In the genomic region with DNA sequence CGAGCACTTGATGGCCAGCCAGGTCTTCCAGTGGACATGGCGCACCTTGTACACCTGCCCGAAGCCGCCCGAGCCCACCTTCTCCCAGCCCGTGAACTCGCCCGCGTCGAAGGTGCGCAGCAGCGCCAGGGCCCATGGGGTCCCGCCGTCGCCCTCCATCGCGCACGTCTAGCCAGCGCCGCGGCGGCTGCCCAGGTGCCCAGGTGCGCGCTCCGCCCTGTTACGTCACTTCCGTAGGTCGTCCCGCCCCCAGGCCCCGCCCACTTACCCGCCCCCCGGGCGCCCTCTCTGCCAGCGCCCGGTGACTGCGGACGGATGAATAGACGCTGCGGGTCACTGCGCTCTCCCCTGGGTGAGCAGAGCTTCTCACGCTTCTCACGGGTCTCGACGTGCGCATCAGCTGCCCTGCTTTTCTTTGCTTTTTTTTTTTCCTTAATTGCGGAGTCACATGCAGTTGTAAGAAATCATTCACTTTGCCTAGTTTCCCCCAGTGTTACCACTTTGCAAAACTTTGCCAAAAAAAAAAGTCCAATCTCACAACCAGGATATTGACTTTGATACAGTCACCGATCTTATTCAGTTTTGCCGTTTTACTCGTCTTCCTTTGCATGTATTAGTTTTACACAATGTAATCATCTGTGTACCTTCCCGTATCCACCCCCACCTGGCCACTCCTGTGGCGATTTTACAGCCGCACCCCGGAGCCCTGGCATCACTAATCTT, we compare ENCODE assay signal across 8 cellular contexts. TPM values are rescaled to one million over a fixed set of nuclear protein-coding genes. Genes with fewer than 3 reads are reported as not detected.
DNase-seq lines count a peak whose midpoint lies in the region; ATAC-seq and TF ChIP-seq lines count a peak whose summit lies in the region.

Gene RIPK4 (minus strand): TSS at position 170 of the 723 bp plus-strand sequence. CDS start 11 bp downstream, at position 159.

- no peak for ATAC-seq in GM21367 (IDR thresholded peaks at IDR 0.05; ENCODE audit: unreplicated experiment)

- no peaks in the 10 kb centered on the region for H3K36me3 Mint-ChIP-seq in dendritic cell treated with granulocyte-macrophage colony-stimulating factor and Interleukin-4, amounts not matched to agents 40 ng/mL and 50 ng/mL, for 4 days (ENCODE audit: low read depth)
- no peaks in the 10 kb centered on the region for H3K36me3 Mint-ChIP-seq in mesothelial cell of epicardium

- no peak for TF ChIP-seq CTCF in GM13976 (IDR thresholded peaks at IDR 0.05; ENCODE audit: borderline replicate concordance, control extremely low read depth, extremely low read depth, insufficient read depth, missing control alignments)
- no peak for TF ChIP-seq CTCF in mesothelial cell of epicardium (IDR thresholded peaks at IDR 0.05; ENCODE audit: unreplicated experiment)

- H3K9me3 Mint-ChIP-seq in dendritic cell treated with granulocyte-macrophage colony-stimulating factor and Interleukin-4, amounts not matched to agents 40 ng/mL and 50 ng/mL, for 4 days = no peaks in the 10 kb centered on the region
- no peaks in the 10 kb centered on the region for H3K9me3 Mint-ChIP-seq in mesothelial cell of epicardium

- peaks cover 91% of the 10 kb centered on the region for H3K27me3 Mint-ChIP-seq in dendritic cell treated with granulocyte-macrophage colony-stimulating factor and Interleukin-4, amounts not matched to agents 40 ng/mL and 50 ng/mL, for 4 days
- peaks cover 90% of the 10 kb centered on the region for H3K27me3 Mint-ChIP-seq in mesothelial cell of epicardium (ENCODE audit: low read depth)

- intact Hi-C loops in dendritic cell treated with granulocyte-macrophage colony-stimulating factor and Interleukin-4, amounts not matched to agents 40 ng/mL and 50 ng/mL, for 4 days (cut with micrococcal nuclease) = no loop called here

- DNase-seq in GM13976 (ENCODE audit: low spot score) = peak; percentile 75
- DNase-seq in NCI-H128 (lab: John Stamatoyannopoulos, UW; ENCODE audit: unreplicated experiment) = peak; percentile 71
- DNase-seq in activated CD4-positive, alpha-beta T cell treated with anti-CD3 and anti-CD28 coated beads for 1 hour = peak; percentile 38
- peak; percentile 65 to 70 for DNase-seq in mesothelial cell of epicardium (ENCODE audit: low spot score in 2 of 2, unreplicated experiment in 2 of 2)
- DNase-seq in stimulated activated CD8-positive, alpha-beta memory T cell treated with anti-CD3 and anti-CD28 coated beads, Interleukin-7, amount 100 ng/mL, for 48 hours (ENCODE audit: extremely low read depth in 1 of 2, low read depth in 1 of 2) = peak; percentile 31 to 36
- no peak for DNase-seq in NAMALWA (ENCODE audit: low spot score)

- in situ Hi-C loops in GM13976 (cut with MboI; ENCODE audit: low sequenced_read_pairs, unreplicated experiment) = no loop called here

- H3K27ac Mint-ChIP-seq in dendritic cell treated with granulocyte-macrophage colony-stimulating factor and Interleukin-4, amounts not matched to agents 40 ng/mL and 50 ng/mL, for 4 days = no peak within 1 kb of the TSS
- peak within 1 kb of the TSS; percentile 83 for H3K27ac Mint-ChIP-seq in mesothelial cell of epicardium

- peaks cover 41% of the 10 kb centered on the region for H3K4me1 Mint-ChIP-seq in dendritic cell treated with granulocyte-macrophage colony-stimulating factor and Interleukin-4, amounts not matched to agents 40 ng/mL and 50 ng/mL, for 4 days (ENCODE audit: low read depth)
- peaks cover 56% of the 10 kb centered on the region for H3K4me1 Mint-ChIP-seq in mesothelial cell of epicardium

- H3K4me3 Mint-ChIP-seq in dendritic cell treated with granulocyte-macrophage colony-stimulating factor and Interleukin-4, amounts not matched to agents 40 ng/mL and 50 ng/mL, for 4 days = peak within 1 kb of the TSS; percentile 47
- H3K4me3 Mint-ChIP-seq in mesothelial cell of epicardium = peak within 1 kb of the TSS; percentile 80

RNA-seq across cellular contexts. Expression of gene RIPK4, which starts in this region (rescaled TPM):
- total RNA-seq in mesothelial cell of epicardium = 14.7 to 16.0 TPM (median 15.7 TPM) in 3 replicates
